ENCODE assay signal across 9 cellular contexts in the genomic region with DNA sequence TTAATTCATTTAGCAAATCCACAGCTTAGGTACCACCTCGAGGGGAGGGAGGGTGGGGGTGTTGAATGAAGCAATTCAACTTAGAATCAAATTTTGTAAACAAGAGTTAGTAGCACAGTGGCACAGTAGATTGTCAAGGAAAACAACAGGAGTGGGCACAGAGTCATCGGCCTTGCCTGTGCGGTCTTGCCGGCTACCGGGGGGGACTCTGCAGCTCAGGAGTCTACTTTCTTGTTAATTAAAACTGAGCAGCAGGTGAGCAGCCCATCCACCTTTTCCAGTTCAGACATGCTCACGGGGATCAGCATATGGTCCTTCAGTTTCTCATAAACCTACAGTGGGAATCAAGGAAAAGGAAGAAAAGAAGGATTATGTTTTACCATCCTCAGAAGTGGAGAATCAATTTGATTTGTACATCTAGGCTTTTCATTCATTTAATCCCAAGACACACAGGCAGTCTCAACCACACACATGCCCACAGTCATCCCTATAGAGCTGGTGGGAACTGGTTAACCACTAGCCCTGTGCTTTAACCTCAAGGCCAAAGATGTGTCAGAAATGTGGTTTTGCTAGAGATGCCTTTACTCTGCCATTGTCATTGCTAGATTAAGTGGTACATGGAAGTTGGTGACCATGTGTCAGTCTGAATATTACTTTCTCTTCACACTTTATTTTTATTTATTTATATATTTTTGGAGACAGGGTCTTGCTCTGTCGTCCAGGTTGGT. TPM values are rescaled to one million over a fixed set of nuclear protein-coding genes. Genes with fewer than 3 reads are reported as not detected.
DNase-seq lines count a peak whose midpoint lies in the region; ATAC-seq and TF ChIP-seq lines count a peak whose summit lies in the region.
"Had no signal": no experiment of that assay in that cellular context is flagged by ENCODE, and none has a peak within 500 bp of the region (broad histone marks: within the 10 kb centered on the region; RNA-seq: fewer than 3 reads in every experiment).

No MANE protein-coding gene starts in this region.

- no peaks in the 10 kb centered on the region; the same call in 1 of the 2 replicates for H3K36me3 ChIP-seq in WERI-Rb-1
- peaks cover 60% of the 10 kb centered on the region for H3K36me3 ChIP-seq in osteoblast (ENCODE audit: insufficient read depth, low read length)
- H3K36me3 ChIP-seq in uterus, result no peaks in the 10 kb centered on the region

- H3K79me2 ChIP-seq in osteoblast (ENCODE audit: insufficient read depth, low read length), result peaks cover 32% of the 10 kb centered on the region

- peak; percentile 76 for ATAC-seq in GM19351 (IDR thresholded peaks at IDR 0.05; ENCODE audit: unreplicated experiment)
- peak; percentile 62 for ATAC-seq in HG03045 (IDR thresholded peaks at IDR 0.05; ENCODE audit: unreplicated experiment)
- no peak for ATAC-seq in HG02840 (IDR thresholded peaks at IDR 0.05; ENCODE audit: low FRiP score, unreplicated experiment)

- H3K4me1 ChIP-seq in osteoblast (ENCODE audit: insufficient read depth, low read length), result peaks cover 80% of the 10 kb centered on the region
- no peaks in the 10 kb centered on the region for H3K4me1 ChIP-seq in uterus

- no peak for TF ChIP-seq POLR2A in uterus (IDR thresholded peaks at IDR 0.05)

- no peak overlapping the region for H2AFZ ChIP-seq in osteoblast (ENCODE audit: low read length)

- H4K20me1 ChIP-seq in osteoblast (ENCODE audit: insufficient read depth, low read length), result no peaks in the 10 kb centered on the region

- H3K4me2 ChIP-seq in osteoblast (ENCODE audit: insufficient read depth, low read length), result peak overlapping the region; percentile 1

- H3K4me3 ChIP-seq in WERI-Rb-1 (ENCODE audit: low read depth, low read length) (no peak overlapping the region), osteoblast (ENCODE audit: insufficient read depth, low read length) (no peak overlapping the region), uterus (no peak overlapping the region)

- peak; percentile 46 for DNase-seq in WERI-Rb-1
- DNase-seq in osteoblast (ENCODE audit: insufficient read length, low spot score, missing footprints), result no peak
- DNase-seq in uterus, result no peak
- DNase-seq in SKM-1 (lab: John Stamatoyannopoulos, UW; ENCODE audit: unreplicated experiment), result no peak
- DNase-seq: erythroblast, NCI-H1105 treated with DMSO at 0.1 percent for 48 hours had no signal

- TF ChIP-seq CTCF in WERI-Rb-1 (IDR thresholded peaks at IDR 0.05; ENCODE audit: low read depth, low read length) (no peak), osteoblast (IDR thresholded peaks at IDR 0.05; ENCODE audit: extremely low read depth, low read depth, low read length) (no peak), uterus (IDR thresholded peaks at IDR 0.05) (no peak)

- H3K9me3 ChIP-seq in WERI-Rb-1 (ENCODE audit: severe bottlenecking) (no peaks in the 10 kb centered on the region), osteoblast (ENCODE audit: low read depth, low read length) (no peaks in the 10 kb centered on the region), uterus (no peaks in the 10 kb centered on the region)

- intact Hi-C loops in uterus (cut with DNase I; ENCODE audit: low total_unique reads), result no loop called here

- no peak overlapping the region; the same call in 1 of the 2 replicates for H3K27ac ChIP-seq in WERI-Rb-1
- peak overlapping the region; percentile 98 for H3K27ac ChIP-seq in osteoblast (ENCODE audit: low read depth, low read length)
- H3K27ac ChIP-seq in uterus, result no peak overlapping the region

- H3K27me3 ChIP-seq in WERI-Rb-1 (ENCODE audit: insufficient read depth, low read depth, severe bottlenecking), result no peaks in the 10 kb centered on the region
- no peaks in the 10 kb centered on the region for H3K27me3 ChIP-seq in osteoblast (ENCODE audit: insufficient read depth, low read length)
- H3K27me3 ChIP-seq in uterus, result no peaks in the 10 kb centered on the region

RNA-seq across cellular contexts. Expression of a gene that starts 45.0 kb away (rescaled TPM):
- 30.4 and 35.7 TPM in 2 replicates for total RNA-seq in osteoblast
- total RNA-seq in uterus, result 10 to 100 TPM; 15.3 to 31.9 (median 26.8) TPM
